In the genomic region with DNA sequence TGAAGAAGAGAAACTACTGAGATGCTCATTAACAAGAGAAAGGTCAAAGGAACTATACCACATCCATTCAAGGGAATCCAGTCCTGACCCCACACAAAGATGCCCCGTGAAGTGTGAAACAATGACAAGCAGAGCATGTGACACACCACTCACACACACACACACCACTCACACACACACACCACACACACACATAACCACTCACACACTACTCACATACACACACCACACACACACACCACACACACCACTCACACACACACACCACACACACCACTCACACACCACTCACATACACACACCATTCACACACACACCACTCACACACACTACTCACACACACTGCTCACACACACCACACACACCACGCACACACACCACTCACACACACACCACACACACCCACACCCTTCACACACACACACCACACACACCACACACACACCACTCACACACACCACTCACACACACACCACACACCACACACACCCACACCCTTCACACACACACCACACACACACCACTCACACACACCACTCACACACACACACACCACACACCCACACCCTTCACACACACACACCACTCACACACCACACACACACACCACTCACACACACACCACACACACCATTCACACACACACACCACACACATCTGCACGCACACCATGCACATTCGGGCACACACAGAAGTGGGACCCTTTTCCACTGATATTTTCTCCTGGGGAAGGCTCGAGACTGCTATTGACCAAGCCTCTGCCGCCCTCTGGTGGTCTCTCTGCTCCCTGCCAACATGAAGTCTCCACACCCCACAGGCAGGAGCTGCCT, we compare ENCODE assay signal across 2 cellular contexts.
TF ChIP-seq lines count a peak whose summit lies in the region.

No MANE protein-coding gene starts in this region.

TF ChIP-seq in GM23338, 12 proteins besides CTCF, POLR2A, EP300 and RAD21 (continues in another document):
- TF ChIP-seq EZH2 (IDR thresholded peaks at IDR 0.05; ENCODE audit: low read depth, unreplicated experiment): no peak
- no peak for TF ChIP-seq POLR2AphosphoS5 (IDR thresholded peaks at IDR 0.05; ENCODE audit: low read depth)
- TF ChIP-seq ZNF331 (CRISPR knock-in tag; IDR thresholded peaks at IDR 0.05; ENCODE audit: low read depth): no peak
- TF ChIP-seq NANOG (IDR thresholded peaks at IDR 0.05; ENCODE audit: borderline replicate concordance): no peak
- TF ChIP-seq STAT1 (IDR thresholded peaks at IDR 0.05; ENCODE audit: unreplicated experiment): no peak
- TF ChIP-seq JUNB (IDR thresholded peaks at IDR 0.05; ENCODE audit: unreplicated experiment): no peak
- no peak for TF ChIP-seq CREB1 (CRISPR knock-in tag; IDR thresholded peaks at IDR 0.05; ENCODE audit: low read depth)
- no peak for TF ChIP-seq ETS1 (IDR thresholded peaks at IDR 0.05)
- TF ChIP-seq, protein P1, sequence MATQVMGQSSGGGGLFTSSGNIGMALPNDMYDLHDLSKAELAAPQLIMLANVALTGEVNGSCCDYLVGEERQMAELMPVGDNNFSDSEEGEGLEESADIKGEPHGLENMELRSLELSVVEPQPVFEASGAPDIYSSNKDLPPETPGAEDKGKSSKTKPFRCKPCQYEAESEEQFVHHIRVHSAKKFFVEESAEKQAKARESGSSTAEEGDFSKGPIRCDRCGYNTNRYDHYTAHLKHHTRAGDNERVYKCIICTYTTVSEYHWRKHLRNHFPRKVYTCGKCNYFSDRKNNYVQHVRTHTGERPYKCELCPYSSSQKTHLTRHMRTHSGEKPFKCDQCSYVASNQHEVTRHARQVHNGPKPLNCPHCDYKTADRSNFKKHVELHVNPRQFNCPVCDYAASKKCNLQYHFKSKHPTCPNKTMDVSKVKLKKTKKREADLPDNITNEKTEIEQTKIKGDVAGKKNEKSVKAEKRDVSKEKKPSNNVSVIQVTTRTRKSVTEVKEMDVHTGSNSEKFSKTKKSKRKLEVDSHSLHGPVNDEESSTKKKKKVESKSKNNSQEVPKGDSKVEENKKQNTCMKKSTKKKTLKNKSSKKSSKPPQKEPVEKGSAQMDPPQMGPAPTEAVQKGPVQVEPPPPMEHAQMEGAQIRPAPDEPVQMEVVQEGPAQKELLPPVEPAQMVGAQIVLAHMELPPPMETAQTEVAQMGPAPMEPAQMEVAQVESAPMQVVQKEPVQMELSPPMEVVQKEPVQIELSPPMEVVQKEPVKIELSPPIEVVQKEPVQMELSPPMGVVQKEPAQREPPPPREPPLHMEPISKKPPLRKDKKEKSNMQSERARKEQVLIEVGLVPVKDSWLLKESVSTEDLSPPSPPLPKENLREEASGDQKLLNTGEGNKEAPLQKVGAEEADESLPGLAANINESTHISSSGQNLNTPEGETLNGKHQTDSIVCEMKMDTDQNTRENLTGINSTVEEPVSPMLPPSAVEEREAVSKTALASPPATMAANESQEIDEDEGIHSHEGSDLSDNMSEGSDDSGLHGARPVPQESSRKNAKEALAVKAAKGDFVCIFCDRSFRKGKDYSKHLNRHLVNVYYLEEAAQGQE (IDR thresholded peaks at IDR 0.05; ENCODE audit: unreplicated experiment): no peak
- TF ChIP-seq EZH2phosphoT487 (IDR thresholded peaks at IDR 0.05; ENCODE audit: unreplicated experiment): no peak
- TF ChIP-seq ZNF114 (CRISPR knock-in tag; IDR thresholded peaks at IDR 0.05): no peak

TF ChIP-seq in HepG2, 621 proteins besides CTCF, POLR2A, EP300 and RAD21 (continues in another document):
- TF ChIP-seq RNF2 (conservative IDR thresholded peaks at IDR 0.05; ENCODE audit: low read depth) (no peak), MAZ (IDR thresholded peaks at IDR 0.05; ENCODE audit: borderline replicate concordance, low read depth, low read length) (no peak), MAZ (CRISPR knock-in tag; IDR thresholded peaks at IDR 0.05; ENCODE audit: low read depth) (0 out of 2 replicates have a peak, but pooled peaks have one; percentile 23), XRCC5 (optimal IDR thresholded peaks at IDR 0.05; ENCODE audit: low read length) (peak; percentile 33), TGIF2 (CRISPR knock-in tag; IDR thresholded peaks at IDR 0.05) (0 out of 2 replicates have a peak, but pooled peaks have one; percentile 36), FOXA1 (IDR thresholded peaks at IDR 0.05) (no peak), FOXA1 (CRISPR knock-in tag; IDR thresholded peaks at IDR 0.05) (peak; percentile 10; the same call in 1 of the 2 replicates), CHD4 (IDR thresholded peaks at IDR 0.05; ENCODE audit: borderline replicate concordance, low read length) (0 out of 2 replicates have a peak, but pooled peaks have one; percentile 36), ZNF780A (CRISPR knock-in tag; IDR thresholded peaks at IDR 0.05) (0 out of 2 replicates have a peak, but pooled peaks have one; percentile 29), ZNF839 (CRISPR knock-in tag; IDR thresholded peaks at IDR 0.05; ENCODE audit: borderline replicate concordance) (peak; percentile 90; the same call in 1 of the 2 replicates), ZNF891 (CRISPR knock-in tag; IDR thresholded peaks at IDR 0.05) (peak; percentile 79; the same call in 1 of the 2 replicates), IRF2 (CRISPR knock-in tag; IDR thresholded peaks at IDR 0.05) (0 out of 2 replicates have a peak, but pooled peaks have one; percentile 27), SKIL (CRISPR knock-in tag; IDR thresholded peaks at IDR 0.05; ENCODE audit: borderline replicate concordance) (0 out of 2 replicates have a peak, but pooled peaks have one; percentile 28), HBP1 (CRISPR knock-in tag; IDR thresholded peaks at IDR 0.05; ENCODE audit: low read depth) (0 out of 2 replicates have a peak, but pooled peaks have one; percentile 69), ZNF550 (CRISPR knock-in tag; IDR thresholded peaks at IDR 0.05; ENCODE audit: borderline replicate concordance) (no peak), ZNF619 (CRISPR knock-in tag; IDR thresholded peaks at IDR 0.05) (peak; percentile 93), SAP130 (CRISPR knock-in tag; IDR thresholded peaks at IDR 0.05; ENCODE audit: low read depth) (peak; percentile 18; the same call in 1 of the 2 replicates), SMC3 (IDR thresholded peaks at IDR 0.05; ENCODE audit: low read length) (peak; percentile 98), SIN3B (IDR thresholded peaks at IDR 0.05; ENCODE audit: low read length) (peak; percentile 41; the same call in 1 of the 2 replicates), ZNF687 (CRISPR knock-in tag; IDR thresholded peaks at IDR 0.05) (peak; percentile 60)
- TF ChIP-seq, protein P2, sequence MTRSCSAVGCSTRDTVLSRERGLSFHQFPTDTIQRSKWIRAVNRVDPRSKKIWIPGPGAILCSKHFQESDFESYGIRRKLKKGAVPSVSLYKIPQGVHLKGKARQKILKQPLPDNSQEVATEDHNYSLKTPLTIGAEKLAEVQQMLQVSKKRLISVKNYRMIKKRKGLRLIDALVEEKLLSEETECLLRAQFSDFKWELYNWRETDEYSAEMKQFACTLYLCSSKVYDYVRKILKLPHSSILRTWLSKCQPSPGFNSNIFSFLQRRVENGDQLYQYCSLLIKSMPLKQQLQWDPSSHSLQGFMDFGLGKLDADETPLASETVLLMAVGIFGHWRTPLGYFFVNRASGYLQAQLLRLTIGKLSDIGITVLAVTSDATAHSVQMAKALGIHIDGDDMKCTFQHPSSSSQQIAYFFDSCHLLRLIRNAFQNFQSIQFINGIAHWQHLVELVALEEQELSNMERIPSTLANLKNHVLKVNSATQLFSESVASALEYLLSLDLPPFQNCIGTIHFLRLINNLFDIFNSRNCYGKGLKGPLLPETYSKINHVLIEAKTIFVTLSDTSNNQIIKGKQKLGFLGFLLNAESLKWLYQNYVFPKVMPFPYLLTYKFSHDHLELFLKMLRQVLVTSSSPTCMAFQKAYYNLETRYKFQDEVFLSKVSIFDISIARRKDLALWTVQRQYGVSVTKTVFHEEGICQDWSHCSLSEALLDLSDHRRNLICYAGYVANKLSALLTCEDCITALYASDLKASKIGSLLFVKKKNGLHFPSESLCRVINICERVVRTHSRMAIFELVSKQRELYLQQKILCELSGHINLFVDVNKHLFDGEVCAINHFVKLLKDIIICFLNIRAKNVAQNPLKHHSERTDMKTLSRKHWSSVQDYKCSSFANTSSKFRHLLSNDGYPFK (CRISPR knock-in tag; IDR thresholded peaks at IDR 0.05; ENCODE audit: borderline replicate concordance): peak; percentile 51; the same call in 1 of the 2 replicates
- TF ChIP-seq, protein P3, sequence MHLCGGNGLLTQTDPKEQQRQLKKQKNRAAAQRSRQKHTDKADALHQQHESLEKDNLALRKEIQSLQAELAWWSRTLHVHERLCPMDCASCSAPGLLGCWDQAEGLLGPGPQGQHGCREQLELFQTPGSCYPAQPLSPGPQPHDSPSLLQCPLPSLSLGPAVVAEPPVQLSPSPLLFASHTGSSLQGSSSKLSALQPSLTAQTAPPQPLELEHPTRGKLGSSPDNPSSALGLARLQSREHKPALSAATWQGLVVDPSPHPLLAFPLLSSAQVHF (CRISPR knock-in tag; IDR thresholded peaks at IDR 0.05): peak; percentile 68; the same call in 1 of the 2 replicates
- TF ChIP-seq, protein P4, sequence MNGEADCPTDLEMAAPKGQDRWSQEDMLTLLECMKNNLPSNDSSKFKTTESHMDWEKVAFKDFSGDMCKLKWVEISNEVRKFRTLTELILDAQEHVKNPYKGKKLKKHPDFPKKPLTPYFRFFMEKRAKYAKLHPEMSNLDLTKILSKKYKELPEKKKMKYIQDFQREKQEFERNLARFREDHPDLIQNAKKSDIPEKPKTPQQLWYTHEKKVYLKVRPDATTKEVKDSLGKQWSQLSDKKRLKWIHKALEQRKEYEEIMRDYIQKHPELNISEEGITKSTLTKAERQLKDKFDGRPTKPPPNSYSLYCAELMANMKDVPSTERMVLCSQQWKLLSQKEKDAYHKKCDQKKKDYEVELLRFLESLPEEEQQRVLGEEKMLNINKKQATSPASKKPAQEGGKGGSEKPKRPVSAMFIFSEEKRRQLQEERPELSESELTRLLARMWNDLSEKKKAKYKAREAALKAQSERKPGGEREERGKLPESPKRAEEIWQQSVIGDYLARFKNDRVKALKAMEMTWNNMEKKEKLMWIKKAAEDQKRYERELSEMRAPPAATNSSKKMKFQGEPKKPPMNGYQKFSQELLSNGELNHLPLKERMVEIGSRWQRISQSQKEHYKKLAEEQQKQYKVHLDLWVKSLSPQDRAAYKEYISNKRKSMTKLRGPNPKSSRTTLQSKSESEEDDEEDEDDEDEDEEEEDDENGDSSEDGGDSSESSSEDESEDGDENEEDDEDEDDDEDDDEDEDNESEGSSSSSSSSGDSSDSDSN (CRISPR knock-in tag; IDR thresholded peaks at IDR 0.05): 0 out of 2 replicates have a peak, but pooled peaks have one; percentile 26
- TF ChIP-seq, protein P5, sequence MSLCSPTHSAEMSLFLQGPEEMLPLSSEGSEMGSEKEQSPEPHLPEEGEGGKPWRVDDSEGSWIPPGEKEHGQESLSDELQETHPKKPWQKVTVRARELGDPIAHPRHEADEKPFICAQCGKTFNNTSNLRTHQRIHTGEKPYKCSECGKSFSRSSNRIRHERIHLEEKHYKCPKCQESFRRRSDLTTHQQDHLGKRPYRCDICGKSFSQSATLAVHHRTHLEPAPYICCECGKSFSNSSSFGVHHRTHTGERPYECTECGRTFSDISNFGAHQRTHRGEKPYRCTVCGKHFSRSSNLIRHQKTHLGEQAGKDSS (CRISPR knock-in tag; IDR thresholded peaks at IDR 0.05; ENCODE audit: borderline replicate concordance, low read depth): peak; percentile 54; the same call in 1 of the 2 replicates
